ENCODE assay signal across 1 cellular context in the genomic region with DNA sequence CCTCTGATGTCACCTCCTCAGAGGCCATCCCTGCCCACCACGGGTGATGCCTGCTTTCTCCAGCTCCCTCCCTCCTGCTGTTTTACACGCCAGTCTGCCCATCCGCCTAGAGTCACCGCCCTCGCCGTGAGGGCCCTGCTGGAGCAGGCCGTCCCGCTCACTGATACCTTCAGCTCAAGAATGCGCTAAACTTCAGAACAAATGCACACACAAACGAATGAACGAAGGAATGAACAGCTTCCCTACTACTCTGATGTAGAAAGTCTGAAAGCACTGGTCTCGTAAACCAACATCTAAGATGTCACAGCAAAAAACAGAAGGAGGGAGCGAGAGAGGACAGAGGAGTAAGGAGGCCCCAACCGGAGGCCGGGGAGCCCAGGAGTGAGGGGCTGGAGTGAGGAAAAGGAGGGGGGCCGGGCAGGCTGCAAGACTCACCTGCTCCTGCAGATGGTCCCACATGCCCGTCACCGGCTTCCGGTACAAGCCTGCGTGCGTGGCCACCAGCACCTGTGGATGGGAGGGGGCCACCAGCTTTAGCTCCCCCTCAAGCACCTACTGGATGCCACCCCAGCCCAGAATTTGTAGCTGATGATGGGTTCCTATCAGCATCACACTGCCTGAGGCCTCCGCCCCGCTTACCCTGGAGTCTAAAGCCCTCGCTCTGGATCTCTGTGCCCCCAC.
TF ChIP-seq lines count a peak whose summit lies in the region.

No MANE protein-coding gene starts in this region.

TF ChIP-seq in HepG2, 621 proteins besides CTCF, POLR2A, EP300 and RAD21:
- TF ChIP-seq ZKSCAN8 (CRISPR knock-in tag; IDR thresholded peaks at IDR 0.05; ENCODE audit: borderline replicate concordance) (no peak), TGIF2 (CRISPR knock-in tag; IDR thresholded peaks at IDR 0.05) (no peak), SRF (IDR thresholded peaks at IDR 0.05; ENCODE audit: low read depth, low read length) (no peak), HDAC2 (CRISPR knock-in tag; IDR thresholded peaks at IDR 0.05) (no peak)
TF ChIP-seq in HepG2: peak in this region for 0.
